1 cellular context compared by ENCODE assay signal in genomic region chr2:3519255-3520190, GRCh38.
TF ChIP-seq lines count a peak whose summit lies in the region.

TSS of gene ADI1 (minus strand) at chr2:3519531. CDS start at chr2:3519487, 44 bp downstream.

TF ChIP-seq in HEK293, 187 proteins besides CTCF, POLR2A, EP300 and RAD21 (continued from another document and continues in another):
- TF ChIP-seq ZNF148 (tag by site-specific recombination; IDR thresholded peaks at IDR 0.05; ENCODE audit: borderline replicate concordance) (no peak), ZBTB1 (tag by site-specific recombination; IDR thresholded peaks at IDR 0.05) (no peak), ZNF677 (tag by site-specific recombination; IDR thresholded peaks at IDR 0.05) (no peak), ZNF701 (tag by site-specific recombination; IDR thresholded peaks at IDR 0.05) (no peak), KLF9 (tag by site-specific recombination; IDR thresholded peaks at IDR 0.05; ENCODE audit: low read depth) (peak; percentile 49; the same call in 1 of the 2 replicates), SCRT2 (tag by site-specific recombination; IDR thresholded peaks at IDR 0.05) (no peak), TSHZ1 (tag by site-specific recombination; IDR thresholded peaks at IDR 0.05; ENCODE audit: borderline replicate concordance) (no peak), GLIS2 (tag by site-specific recombination; IDR thresholded peaks at IDR 0.05) (no peak), ZSCAN23 (tag by site-specific recombination; IDR thresholded peaks at IDR 0.05) (no peak), ZSCAN30 (tag by site-specific recombination; IDR thresholded peaks at IDR 0.05) (peak; percentile 72; the same call in 1 of the 2 replicates), ELK4 (IDR thresholded peaks at IDR 0.05; ENCODE audit: borderline replicate concordance, low read depth, low read length) (no peak), ZNF214 (tag by site-specific recombination; IDR thresholded peaks at IDR 0.05; ENCODE audit: borderline replicate concordance) (no peak), ATF2 (tag by site-specific recombination; IDR thresholded peaks at IDR 0.05; ENCODE audit: low read depth) (no peak), YY2 (tag by site-specific recombination; IDR thresholded peaks at IDR 0.05) (no peak), ZNF785 (tag by site-specific recombination; IDR thresholded peaks at IDR 0.05) (no peak), ZNF324 (tag by site-specific recombination; IDR thresholded peaks at IDR 0.05) (no peak), ZNF169 (tag by site-specific recombination; IDR thresholded peaks at IDR 0.05) (no peak), ZNF76 (tag by site-specific recombination; IDR thresholded peaks at IDR 0.05; ENCODE audit: borderline replicate concordance, low read depth) (peak; percentile 43; the same call in 1 of the 2 replicates), ZFP69B (tag by site-specific recombination; IDR thresholded peaks at IDR 0.05) (0 out of 2 replicates have a peak, but pooled peaks have one; percentile 48), ZNF777 (tag by site-specific recombination; IDR thresholded peaks at IDR 0.05; ENCODE audit: borderline replicate concordance) (no peak), SETDB1 (IDR thresholded peaks at IDR 0.05; ENCODE audit: insufficient read length, low read length) (no peak), WT1 (tag by site-specific recombination; IDR thresholded peaks at IDR 0.05) (no peak), ZBTB26 (tag by site-specific recombination; optimal IDR thresholded peaks at IDR 0.05) (peak; percentile 95), ZSCAN16 (tag by site-specific recombination; IDR thresholded peaks at IDR 0.05) (no peak), PRDM10 (tag by site-specific recombination; IDR thresholded peaks at IDR 0.05) (peak; percentile 31; the same call in 1 of the 2 replicates), ZNF449 (tag by site-specific recombination; IDR thresholded peaks at IDR 0.05) (peak; percentile 75), BCL11B (tag by site-specific recombination; IDR thresholded peaks at IDR 0.05; ENCODE audit: low read depth) (no peak), ZNF155 (tag by site-specific recombination; IDR thresholded peaks at IDR 0.05) (no peak), ZNF580 (tag by site-specific recombination; IDR thresholded peaks at IDR 0.05) (no peak), ZNF660 (tag by site-specific recombination; IDR thresholded peaks at IDR 0.05) (no peak; the same call in 1 of the 2 replicates), ZBTB17 (tag by site-specific recombination; IDR thresholded peaks at IDR 0.05) (no peak), ZNF157 (tag by site-specific recombination; IDR thresholded peaks at IDR 0.05) (no peak), ZNF19 (tag by site-specific recombination; IDR thresholded peaks at IDR 0.05; ENCODE audit: low read depth) (no peak), PRDM4 (tag by site-specific recombination; IDR thresholded peaks at IDR 0.05) (no peak), ZNF48 (tag by site-specific recombination; IDR thresholded peaks at IDR 0.05) (no peak), SP7 (tag by site-specific recombination; IDR thresholded peaks at IDR 0.05) (peak; percentile 41; the same call in 1 of the 2 replicates), ZNF654 (tag by site-specific recombination; IDR thresholded peaks at IDR 0.05; ENCODE audit: low read depth) (no peak), ZNF658 (tag by site-specific recombination; IDR thresholded peaks at IDR 0.05) (no peak), KLF1 (tag by site-specific recombination; IDR thresholded peaks at IDR 0.05) (peak; percentile 45), MEIS1 (CRISPR knock-in tag; IDR thresholded peaks at IDR 0.05; ENCODE audit: borderline replicate concordance) (no peak), ZSCAN5A (tag by site-specific recombination; IDR thresholded peaks at IDR 0.05) (0 out of 2 replicates have a peak, but pooled peaks have one; percentile 43), KLF7 (tag by site-specific recombination; IDR thresholded peaks at IDR 0.05; ENCODE audit: borderline replicate concordance) (no peak), ZNF610 (tag by site-specific recombination; IDR thresholded peaks at IDR 0.05; ENCODE audit: borderline replicate concordance) (peak; percentile 27; the same call in 1 of the 2 replicates), ZNF114 (tag by site-specific recombination; IDR thresholded peaks at IDR 0.05) (no peak)
